In the genomic region with DNA sequence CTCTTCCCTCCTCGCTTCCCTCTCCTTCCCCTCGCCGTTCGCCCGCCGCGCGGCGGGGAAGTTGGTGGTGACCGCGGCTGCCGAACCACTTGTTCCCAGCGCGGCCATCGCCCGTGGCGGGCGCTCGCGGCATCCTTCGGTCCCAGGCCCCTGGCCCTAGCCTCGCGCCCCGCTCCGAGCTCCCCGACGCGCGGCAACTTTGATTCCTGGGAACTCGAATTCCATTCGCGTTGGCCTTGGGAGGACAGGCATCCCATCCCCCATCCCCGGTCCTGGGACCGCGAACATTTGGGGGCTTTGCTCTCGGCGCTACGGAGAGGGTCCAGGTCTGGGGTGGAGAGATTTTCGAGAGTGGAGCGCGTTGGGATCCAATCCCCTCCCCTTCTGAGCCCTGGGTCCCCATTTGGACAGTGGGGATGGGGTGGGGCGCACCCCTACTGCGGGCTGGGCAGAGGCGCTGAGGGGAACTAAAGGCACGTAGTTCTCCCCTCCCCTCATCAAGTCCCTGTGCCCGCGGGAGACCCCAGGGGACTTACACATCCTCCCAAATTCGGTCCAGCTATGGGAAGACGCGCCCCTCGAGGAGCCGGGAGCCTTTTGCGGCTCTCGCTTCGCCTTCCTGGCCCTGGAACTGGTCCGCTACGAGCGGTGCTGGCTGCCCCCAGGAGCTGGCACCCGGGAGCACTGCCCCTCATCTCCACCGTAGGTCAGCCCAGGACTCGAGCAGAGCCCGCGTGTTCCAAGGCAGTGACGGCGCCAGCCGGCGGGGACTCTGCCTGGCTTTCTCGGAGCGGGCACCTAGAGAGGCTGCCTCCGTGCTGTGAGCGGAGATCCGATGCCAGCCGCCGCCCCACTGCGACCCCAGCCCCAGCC, we compare ENCODE assay signal across 2 cellular contexts.
TF ChIP-seq lines count a peak whose summit lies in the region.

No MANE protein-coding gene starts in this region.

TF ChIP-seq in SK-N-SH, 30 proteins besides CTCF, POLR2A, EP300 and RAD21 (continued from another document):
- TF ChIP-seq, protein P1, sequence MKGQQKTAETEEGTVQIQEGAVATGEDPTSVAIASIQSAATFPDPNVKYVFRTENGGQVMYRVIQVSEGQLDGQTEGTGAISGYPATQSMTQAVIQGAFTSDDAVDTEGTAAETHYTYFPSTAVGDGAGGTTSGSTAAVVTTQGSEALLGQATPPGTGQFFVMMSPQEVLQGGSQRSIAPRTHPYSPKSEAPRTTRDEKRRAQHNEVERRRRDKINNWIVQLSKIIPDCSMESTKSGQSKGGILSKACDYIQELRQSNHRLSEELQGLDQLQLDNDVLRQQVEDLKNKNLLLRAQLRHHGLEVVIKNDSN (IDR thresholded peaks at IDR 0.05; ENCODE audit: borderline replicate concordance, low read depth), result no peak
- TF ChIP-seq FOXM1 (IDR thresholded peaks at IDR 0.05; ENCODE audit: low read depth), result no peak

TF ChIP-seq in SK-N-SH treated with all-trans-retinoic acid at 6 μM for 48 hours, 23 proteins besides CTCF, POLR2A, EP300 and RAD21 (continued from another document):
- TF ChIP-seq, protein P2, sequence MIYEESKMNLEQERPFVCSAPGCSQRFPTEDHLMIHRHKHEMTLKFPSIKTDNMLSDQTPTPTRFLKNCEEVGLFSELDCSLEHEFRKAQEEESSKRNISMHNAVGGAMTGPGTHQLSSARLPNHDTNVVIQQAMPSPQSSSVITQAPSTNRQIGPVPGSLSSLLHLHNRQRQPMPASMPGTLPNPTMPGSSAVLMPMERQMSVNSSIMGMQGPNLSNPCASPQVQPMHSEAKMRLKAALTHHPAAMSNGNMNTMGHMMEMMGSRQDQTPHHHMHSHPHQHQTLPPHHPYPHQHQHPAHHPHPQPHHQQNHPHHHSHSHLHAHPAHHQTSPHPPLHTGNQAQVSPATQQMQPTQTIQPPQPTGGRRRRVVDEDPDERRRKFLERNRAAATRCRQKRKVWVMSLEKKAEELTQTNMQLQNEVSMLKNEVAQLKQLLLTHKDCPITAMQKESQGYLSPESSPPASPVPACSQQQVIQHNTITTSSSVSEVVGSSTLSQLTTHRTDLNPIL (CRISPR knock-in tag; IDR thresholded peaks at IDR 0.05; ENCODE audit: low read depth), result no peak
- TF ChIP-seq ZFP3 (CRISPR knock-in tag; IDR thresholded peaks at IDR 0.05) (no peak), BACH2 (CRISPR knock-in tag; IDR thresholded peaks at IDR 0.05; ENCODE audit: borderline replicate concordance) (no peak), ESRRG (CRISPR knock-in tag; IDR thresholded peaks at IDR 0.05) (no peak), ZC3H10 (CRISPR knock-in tag; IDR thresholded peaks at IDR 0.05) (no peak), ZNF565 (CRISPR knock-in tag; conservative IDR thresholded peaks at IDR 0.05; ENCODE audit: low read depth) (no peak)
- TF ChIP-seq, protein P3, sequence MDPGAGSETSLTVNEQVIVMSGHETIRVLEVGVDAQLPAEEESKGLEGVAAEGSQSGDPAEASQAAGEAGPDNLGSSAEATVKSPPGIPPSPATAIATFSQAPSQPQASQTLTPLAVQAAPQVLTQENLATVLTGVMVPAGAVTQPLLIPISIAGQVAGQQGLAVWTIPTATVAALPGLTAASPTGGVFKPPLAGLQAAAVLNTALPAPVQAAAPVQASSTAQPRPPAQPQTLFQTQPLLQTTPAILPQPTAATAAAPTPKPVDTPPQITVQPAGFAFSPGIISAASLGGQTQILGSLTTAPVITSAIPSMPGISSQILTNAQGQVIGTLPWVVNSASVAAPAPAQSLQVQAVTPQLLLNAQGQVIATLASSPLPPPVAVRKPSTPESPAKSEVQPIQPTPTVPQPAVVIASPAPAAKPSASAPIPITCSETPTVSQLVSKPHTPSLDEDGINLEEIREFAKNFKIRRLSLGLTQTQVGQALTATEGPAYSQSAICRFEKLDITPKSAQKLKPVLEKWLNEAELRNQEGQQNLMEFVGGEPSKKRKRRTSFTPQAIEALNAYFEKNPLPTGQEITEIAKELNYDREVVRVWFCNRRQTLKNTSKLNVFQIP (CRISPR knock-in tag; IDR thresholded peaks at IDR 0.05; ENCODE audit: borderline replicate concordance, low read depth), result no peak
- TF ChIP-seq, protein P4, sequence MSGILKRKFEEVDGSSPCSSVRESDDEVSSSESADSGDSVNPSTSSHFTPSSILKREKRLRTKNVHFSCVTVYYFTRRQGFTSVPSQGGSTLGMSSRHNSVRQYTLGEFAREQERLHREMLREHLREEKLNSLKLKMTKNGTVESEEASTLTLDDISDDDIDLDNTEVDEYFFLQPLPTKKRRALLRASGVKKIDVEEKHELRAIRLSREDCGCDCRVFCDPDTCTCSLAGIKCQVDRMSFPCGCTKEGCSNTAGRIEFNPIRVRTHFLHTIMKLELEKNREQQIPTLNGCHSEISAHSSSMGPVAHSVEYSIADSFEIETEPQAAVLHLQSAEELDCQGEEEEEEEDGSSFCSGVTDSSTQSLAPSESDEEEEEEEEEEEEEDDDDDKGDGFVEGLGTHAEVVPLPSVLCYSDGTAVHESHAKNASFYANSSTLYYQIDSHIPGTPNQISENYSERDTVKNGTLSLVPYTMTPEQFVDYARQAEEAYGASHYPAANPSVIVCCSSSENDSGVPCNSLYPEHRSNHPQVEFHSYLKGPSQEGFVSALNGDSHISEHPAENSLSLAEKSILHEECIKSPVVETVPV (CRISPR knock-in tag; IDR thresholded peaks at IDR 0.05), result no peak
- TF ChIP-seq, protein P5, sequence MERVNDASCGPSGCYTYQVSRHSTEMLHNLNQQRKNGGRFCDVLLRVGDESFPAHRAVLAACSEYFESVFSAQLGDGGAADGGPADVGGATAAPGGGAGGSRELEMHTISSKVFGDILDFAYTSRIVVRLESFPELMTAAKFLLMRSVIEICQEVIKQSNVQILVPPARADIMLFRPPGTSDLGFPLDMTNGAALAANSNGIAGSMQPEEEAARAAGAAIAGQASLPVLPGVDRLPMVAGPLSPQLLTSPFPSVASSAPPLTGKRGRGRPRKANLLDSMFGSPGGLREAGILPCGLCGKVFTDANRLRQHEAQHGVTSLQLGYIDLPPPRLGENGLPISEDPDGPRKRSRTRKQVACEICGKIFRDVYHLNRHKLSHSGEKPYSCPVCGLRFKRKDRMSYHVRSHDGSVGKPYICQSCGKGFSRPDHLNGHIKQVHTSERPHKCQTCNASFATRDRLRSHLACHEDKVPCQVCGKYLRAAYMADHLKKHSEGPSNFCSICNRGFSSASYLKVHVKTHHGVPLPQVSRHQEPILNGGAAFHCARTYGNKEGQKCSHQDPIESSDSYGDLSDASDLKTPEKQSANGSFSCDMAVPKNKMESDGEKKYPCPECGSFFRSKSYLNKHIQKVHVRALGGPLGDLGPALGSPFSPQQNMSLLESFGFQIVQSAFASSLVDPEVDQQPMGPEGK (CRISPR knock-in tag; IDR thresholded peaks at IDR 0.05; ENCODE audit: borderline replicate concordance), result no peak
